Comparison of ENCODE assay signal across 16 cellular contexts in the genomic region with DNA sequence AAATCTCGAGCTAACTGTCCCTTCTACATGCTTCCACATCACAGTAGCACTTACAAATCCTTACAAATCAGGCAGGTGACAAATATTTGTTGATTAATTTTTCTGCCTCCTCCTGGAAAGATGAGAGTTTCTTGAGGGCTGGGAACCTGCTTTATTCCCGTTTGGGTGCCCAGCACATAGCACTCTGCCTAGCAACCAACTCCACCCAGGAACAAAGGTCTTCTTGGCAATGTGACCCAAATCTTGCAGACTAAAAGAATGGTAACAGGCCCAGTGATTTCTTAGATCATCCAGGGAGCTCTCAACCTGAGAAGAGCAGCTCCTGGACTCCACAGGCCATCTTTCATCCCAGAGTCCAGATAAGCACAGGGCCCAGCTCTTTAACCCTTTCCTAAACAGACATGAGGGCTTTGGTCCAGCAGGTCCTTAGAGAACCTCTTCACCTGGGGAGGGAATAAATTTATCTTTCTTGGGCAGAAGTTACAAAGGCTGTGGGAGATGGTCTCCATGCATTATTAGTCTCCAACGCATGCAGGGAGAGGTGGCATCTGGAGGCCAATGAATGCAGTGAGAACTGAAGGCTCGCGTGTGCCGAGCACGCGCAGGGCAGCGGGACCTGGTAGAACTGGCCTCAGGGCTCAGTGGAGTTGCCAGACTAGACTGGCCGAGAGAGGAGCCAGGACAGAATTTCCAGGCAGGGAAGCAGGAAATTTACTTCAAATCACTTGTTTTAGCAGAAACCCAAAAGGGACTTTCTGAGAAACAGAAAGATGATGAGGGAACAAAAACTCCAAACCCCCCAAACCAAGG.
DNase-seq lines count a peak whose midpoint lies in the region; ATAC-seq and TF ChIP-seq lines count a peak whose summit lies in the region.
"Had no signal": no experiment of that assay in that cellular context is flagged by ENCODE, and none has a peak within 500 bp of the region (broad histone marks: within the 10 kb centered on the region; RNA-seq: fewer than 3 reads in every experiment).

No MANE protein-coding gene starts in this region.

- H3K4me3 ChIP-seq in HUES64 (ENCODE audit: low read length): no peak overlapping the region
- no peak overlapping the region for H3K4me3 ChIP-seq in right lobe of liver
- H3K4me3 ChIP-seq in smooth muscle cell: no peak overlapping the region
- H3K4me3 ChIP-seq: vagina had no signal

- no peak for TF ChIP-seq POLR2A in right lobe of liver (IDR thresholded peaks at IDR 0.05)

- H3K4me1 ChIP-seq in HUES64 (ENCODE audit: insufficient read depth, low read length): peaks cover 26% of the 10 kb centered on the region
- H3K4me1 ChIP-seq in right lobe of liver: no peaks in the 10 kb centered on the region
- H3K4me1 ChIP-seq in smooth muscle cell (ENCODE audit: low read depth): peaks cover 10% of the 10 kb centered on the region

- intact Hi-C loops in right lobe of liver (cut with DNase I): no loop called here

- no peaks in the 10 kb centered on the region for H3K27me3 ChIP-seq in HUES64 (ENCODE audit: insufficient read depth, low read length)
- no peaks in the 10 kb centered on the region for H3K27me3 ChIP-seq in right lobe of liver
- H3K27me3 ChIP-seq in smooth muscle cell (ENCODE audit: low read depth): no peaks in the 10 kb centered on the region
- H3K27me3 ChIP-seq: neutrophil, vagina had no signal

- H4K20me1 ChIP-seq in smooth muscle cell (ENCODE audit: low read depth): no peaks in the 10 kb centered on the region

- peak overlapping the region; percentile 38 for H3K27ac ChIP-seq in HUES64 (ENCODE audit: low read depth, low read length)
- no peak overlapping the region for H3K27ac ChIP-seq in right lobe of liver
- no peak overlapping the region for H3K27ac ChIP-seq in smooth muscle cell (ENCODE audit: low read depth)
- H3K27ac ChIP-seq: neutrophil, vagina had no signal

- H3K36me3 ChIP-seq in HUES64 (ENCODE audit: insufficient read depth, low read length) (0 out of 2 replicates have a peak, but pooled peaks cover 7% of the 10 kb centered on the region), right lobe of liver (peaks cover 0 to 7% (median 0%) of the 10 kb centered on the region in 4 donors), smooth muscle cell (ENCODE audit: low read depth) (no peaks in the 10 kb centered on the region)
- H3K36me3 ChIP-seq: neutrophil, vagina had no signal

- WGBS in HUES64: 88% methylated on average over 10 of the region's 10 CpGs
- WGBS in right lobe of liver (ENCODE audit: insufficient coverage, low coverage, low lambda C conversion rate, missing lambda C conversion rate): 76% methylated on average over 10 of the region's 10 CpGs
- 61% methylated on average over 10 of the region's 10 CpGs for WGBS in smooth muscle cell (ENCODE audit: low lambda C conversion rate)

- H3K4me2 ChIP-seq in smooth muscle cell: peak overlapping the region; percentile 13

- no peaks in the 10 kb centered on the region for H3K79me2 ChIP-seq in smooth muscle cell (ENCODE audit: low read depth)

- DNase-seq in dermis blood vessel endothelial cell (peak; percentile 20), right lobe of liver (no peak), smooth muscle cell (lab: John Stamatoyannopoulos, UW; ENCODE audit: unreplicated experiment) (no peak), NCI-H1048 (lab: John Stamatoyannopoulos, UW) (no peak)
- DNase-seq: activated CD4-positive, alpha-beta memory T cell treated with anti-CD3 and anti-CD28 coated beads, Interleukin-2, amount 10 ng/mL, durations not matched to agents 7 days and 5 days; activated naive CD4-positive, alpha-beta T cell treated with anti-CD3 and anti-CD28 coated beads, Interleukin-2, amount 50 U/mL, for 16 hours; activated T-cell treated with anti-CD3 and anti-CD28 coated beads, Interleukin-2, amount 50 U/mL, for 24 hours; CD8-positive, alpha-beta T cell; NCI-H2029; NCI-H510A; stimulated activated naive CD8-positive, alpha-beta T cell treated with anti-CD3 and anti-CD28 coated beads, Interleukin-15, amount 100 ng/mL, for 72 hours had no signal

- H3K9ac ChIP-seq in HUES64 (ENCODE audit: low read depth, low read length) (no peak overlapping the region), smooth muscle cell (ENCODE audit: low read depth) (no peak overlapping the region)

- ATAC-seq in right lobe of liver: peak in 3 of 4 donors; percentile 17 to 33 (median 18)
- ATAC-seq in GM18511 (IDR thresholded peaks at IDR 0.05; ENCODE audit: unreplicated experiment): no peak
- ATAC-seq in GM21717 (IDR thresholded peaks at IDR 0.05; ENCODE audit: unreplicated experiment): no peak
- ATAC-seq: CD8-positive, alpha-beta T cell; stimulated activated naive CD8-positive, alpha-beta T cell treated with anti-CD3 and anti-CD28 coated beads, Interleukin-15, amount 100 ng/mL, for 72 hours had no signal

- H3F3A ChIP-seq in smooth muscle cell (ENCODE audit: low read depth): no peaks in the 10 kb centered on the region

- no peak overlapping the region for H2AFZ ChIP-seq in smooth muscle cell (ENCODE audit: low read depth)

- TF ChIP-seq CTCF in right lobe of liver (IDR thresholded peaks at IDR 0.05) (no peak), smooth muscle cell (IDR thresholded peaks at IDR 0.05; ENCODE audit: borderline replicate concordance, insufficient read depth, poor library complexity, severe bottlenecking) (no peak)

- 0 out of 2 replicates have a peak, but pooled peaks cover 2% of the 10 kb centered on the region for H3K9me3 ChIP-seq in HUES64 (ENCODE audit: insufficient read depth, low read depth, low read length)
- no peaks in the 10 kb centered on the region for H3K9me3 ChIP-seq in right lobe of liver
- no peaks in the 10 kb centered on the region for H3K9me3 ChIP-seq in smooth muscle cell (replicated peaks; ENCODE audit: low read depth)
- H3K9me3 ChIP-seq: neutrophil, vagina had no signal

Comparison
In these comparisons a context has a peak if more than half of its experiments do, and no peak if none do; other contexts are left out.
1. ATAC-seq: peak in right lobe of liver (3 of 4); none in GM18511 (single experiment) and GM21717 (single experiment).